In genomic region chr11:82308979-82309378, GRCh38 we compare ENCODE assay signal across 21 cellular contexts.
A peak's percentile ranks its signal among the peaks of the same experiment; 100 is the strongest.
DNase-seq lines count a peak whose midpoint lies in the region; ATAC-seq, FAIRE-seq and TF ChIP-seq lines count a peak whose summit lies in the region.
"Had no signal": no experiment of that assay in that cellular context is flagged by ENCODE, and none has a peak within 500 bp of the region (broad histone marks: within the 10 kb centered on the region; RNA-seq: fewer than 3 reads in every experiment).

No MANE protein-coding gene starts in this region.

- H2AFZ ChIP-seq in HepG2 (ENCODE audit: low read length) (no peak overlapping the region), H1 (ENCODE audit: low read length) (no peak overlapping the region)
- H2AFZ ChIP-seq: GM23248 had no signal

- H2BK15ac ChIP-seq in H1 (ENCODE audit: low read length) (no peak overlapping the region), mesendoderm (replicated peaks; ENCODE audit: low read depth) (no peak overlapping the region)

- no peak overlapping the region for H3K18ac ChIP-seq in H1 (ENCODE audit: extremely low read depth, low read length)
- no peak overlapping the region for H3K18ac ChIP-seq in mesendoderm (ENCODE audit: low read length)

- H2BK5ac ChIP-seq in H1 (ENCODE audit: low read depth, low read length) (no peak overlapping the region), mesendoderm (ENCODE audit: low read length) (no peak overlapping the region)

- H3K56ac ChIP-seq in H1 (replicated peaks; ENCODE audit: insufficient read length, low read depth, low read length) (no peak overlapping the region), mesendoderm (ENCODE audit: low read length) (no peak overlapping the region)

- H3K27me3 ChIP-seq in HepG2 (ENCODE audit: control insufficient read depth in 1 of 2, insufficient read depth in 2 of 2, low read length in 2 of 2) (no peaks in the 10 kb centered on the region), right lobe of liver (no peaks in the 10 kb centered on the region), H1 (replicated peaks in 1 of 4; ENCODE audit: control insufficient read depth in 3 of 4, extremely low read depth in 1 of 4, insufficient read depth in 3 of 4, low read length in 3 of 4) (no peaks in the 10 kb centered on the region), mesendoderm (ENCODE audit: insufficient read depth, low read length, poor library complexity) (no peaks in the 10 kb centered on the region), HAP-1 (ENCODE audit: low read depth) (0 out of 2 replicates have a peak, but pooled peaks cover 2% of the 10 kb centered on the region)
- H3K27me3 ChIP-seq: BLaER1 had no signal

- DNase-seq in HepG2 (ENCODE audit: low spot score) (no peak), right lobe of liver (no peak), H1 (ENCODE audit: low read depth in 1 of 2, low spot score in 2 of 2) (no peak), mesendoderm (peak; percentile 10), NOMO-1 treated with DMSO at 0.1 percent for 48 hours (lab: John Stamatoyannopoulos, UW; ENCODE audit: unreplicated experiment) (no peak), HAP-1 (ENCODE audit: low spot score in 2 of 2) (no peak)
- DNase-seq: Caco-2; CD4-positive, CD25-positive, alpha-beta regulatory T cell; CD8-positive, alpha-beta T cell; DMS153; DND-41; GM23248; HCEC 1CT had no signal

- H3K4ac ChIP-seq in H1 (replicated peaks; ENCODE audit: insufficient read length, low read depth, low read length) (no peak overlapping the region), mesendoderm (ENCODE audit: low read depth, low read length) (no peak overlapping the region)

- intact Hi-C loops in HepG2 (cut with micrococcal nuclease; ENCODE audit: unreplicated experiment) = no loop called here
- intact Hi-C loops in right lobe of liver (cut with DNase I) = no loop called here

- H4K20me1 ChIP-seq in HepG2 (ENCODE audit: insufficient read depth, low read length) (no peaks in the 10 kb centered on the region), H1 (replicated peaks in 1 of 2; ENCODE audit: control insufficient read depth in 1 of 2, insufficient read depth in 2 of 2, low read length in 2 of 2) (no peaks in the 10 kb centered on the region)
- H4K20me1 ChIP-seq: BLaER1 had no signal

- no peak overlapping the region for H2AK5ac ChIP-seq in H1 (ENCODE audit: low read depth, low read length)
- no peak overlapping the region for H2AK5ac ChIP-seq in mesendoderm (ENCODE audit: low read length)

- no peaks in the 10 kb centered on the region; the same call in 1 of the 2 replicates for H3K23me2 ChIP-seq in H1 (ENCODE audit: low read depth, low read length)

- 2% methylated on average over 2 of the region's 2 CpGs for WGBS in HepG2 (ENCODE audit: low lambda C conversion rate)
- WGBS in right lobe of liver (ENCODE audit: insufficient coverage, low coverage, low lambda C conversion rate, missing lambda C conversion rate) = 4% methylated on average over 2 of the region's 2 CpGs
- WGBS in H1 (ENCODE audit: extremely low coverage in 1 of 2, insufficient coverage in 1 of 2, insufficient read length in 1 of 2, insufficient replicate concordance in 2 of 2, low coverage in 1 of 2, low lambda C conversion rate in 2 of 2, missing lambda C conversion rate in 1 of 2), 2 experiments = 87% methylated on average over 2 of the region's 2 CpGs; no CpG with 5 or more reads in 1 of the 2 experiments
- no CpG with 5 or more reads among the region's 2 CpGs for WGBS in mesendoderm (ENCODE audit: extremely low coverage, insufficient coverage, low lambda C conversion rate)

- ATAC-seq in HepG2 (no peak), right lobe of liver (no peak), GM19467 (IDR thresholded peaks at IDR 0.05; ENCODE audit: unreplicated experiment) (no peak), HG03439 (IDR thresholded peaks at IDR 0.05; ENCODE audit: unreplicated experiment) (no peak)
- ATAC-seq: CD8-positive, alpha-beta T cell had no signal

- TF ChIP-seq CTCF in HepG2 (CRISPR knock-in tag; IDR thresholded peaks at IDR 0.05) (no peak), right lobe of liver (IDR thresholded peaks at IDR 0.05) (no peak), H1 (IDR thresholded peaks at IDR 0.05; ENCODE audit: control extremely low read depth in 1 of 3, insufficient read depth in 1 of 3, low read depth in 1 of 3, low read length in 3 of 3) (no peak)

- no peak overlapping the region for H4K91ac ChIP-seq in H1 (replicated peaks; ENCODE audit: insufficient read length, low read length)

- no peak for TF ChIP-seq POLR2A in HepG2 (IDR thresholded peaks at IDR 0.05; ENCODE audit: insufficient read depth in 1 of 2, low read depth in 2 of 2, low read length in 2 of 2)
- TF ChIP-seq POLR2A in right lobe of liver (IDR thresholded peaks at IDR 0.05) = no peak
- no peak for TF ChIP-seq POLR2A in H1 (IDR thresholded peaks at IDR 0.05; ENCODE audit: control extremely low read depth in 1 of 2, low read depth in 2 of 2, low read length in 2 of 2)

- no peak overlapping the region for H3K14ac ChIP-seq in H1 (ENCODE audit: insufficient read length)

- no peak overlapping the region for H3K23ac ChIP-seq in H1 (ENCODE audit: insufficient read length)
- no peak overlapping the region for H3K23ac ChIP-seq in mesendoderm (ENCODE audit: low read length)

- POLR2A ChIA-PET in HepG2 (lab: Yijun Ruan, JAX) (no interaction called here), H1 (lab: Charles Lee; ENCODE audit: partially characterized antibody) (no interaction called here)

- H3K27ac ChIP-seq in HepG2 (ENCODE audit: extremely low read length, insufficient read depth, low read length) = no peak overlapping the region
- no peak overlapping the region for H3K27ac ChIP-seq in right lobe of liver
- no peak overlapping the region for H3K27ac ChIP-seq in H1 (ENCODE audit: low read depth, low read length)
- H3K27ac ChIP-seq in mesendoderm (ENCODE audit: low read depth, low read length) = no peak overlapping the region
- H3K27ac ChIP-seq: 22Rv1, BLaER1, C4-2B, GM23248 had no signal

- no peak overlapping the region for H2BK20ac ChIP-seq in H1 (ENCODE audit: low read length)

- FAIRE-seq in HepG2 (lab: Jason Lieb, UNC) (no peak), H1 (lab: Jason Lieb, UNC) (no peak)
- FAIRE-seq: A204.1, G401.6, GM12892 had no signal

- H4K5ac ChIP-seq in H1 (ENCODE audit: insufficient read length, low read depth, low read length) (no peak overlapping the region), mesendoderm (ENCODE audit: low read length) (no peak overlapping the region)

- no peak overlapping the region for H3K9ac ChIP-seq in HepG2 (ENCODE audit: insufficient read depth, low read depth, low read length)
- H3K9ac ChIP-seq in H1 (replicated peaks in 1 of 4; ENCODE audit: extremely low read depth in 1 of 4, low read depth in 3 of 4, low read length in 3 of 4) = no peak overlapping the region
- H3K9ac ChIP-seq in mesendoderm (ENCODE audit: low read length) = no peak overlapping the region
- H3K9ac ChIP-seq: BLaER1, GM23248 had no signal

- H3K36me3 ChIP-seq in HepG2 (replicated peaks in 1 of 2; ENCODE audit: control insufficient read depth in 1 of 2, insufficient read depth in 2 of 2, low read length in 2 of 2) = no peaks in the 10 kb centered on the region
- H3K36me3 ChIP-seq in right lobe of liver = no peaks in the 10 kb centered on the region
- no peaks in the 10 kb centered on the region for H3K36me3 ChIP-seq in H1 (ENCODE audit: control insufficient read depth in 2 of 4, insufficient read depth in 4 of 4, low read length in 3 of 4)
- no peaks in the 10 kb centered on the region for H3K36me3 ChIP-seq in mesendoderm (ENCODE audit: control insufficient read depth, insufficient read depth, low read length)
- no peaks in the 10 kb centered on the region for H3K36me3 ChIP-seq in HAP-1 (replicated peaks)
- H3K36me3 ChIP-seq: BLaER1 had no signal

- TF ChIP-seq RAD21 in HepG2 (CRISPR knock-in tag; IDR thresholded peaks at IDR 0.05) (no peak), H1 (IDR thresholded peaks at IDR 0.05 in 1 of 2, conservative IDR thresholded peaks at IDR 0.05 in 1 of 2; ENCODE audit: low read depth in 2 of 2, low read length in 2 of 2) (no peak)

- H3K79me2 ChIP-seq in HepG2 (ENCODE audit: insufficient read depth, low read length) = no peaks in the 10 kb centered on the region
- no peaks in the 10 kb centered on the region for H3K79me2 ChIP-seq in H1 (ENCODE audit: control insufficient read depth in 1 of 2, insufficient read depth in 2 of 2, low read length in 2 of 2)
- H3K79me2 ChIP-seq in mesendoderm (ENCODE audit: control insufficient read depth, insufficient read depth, low read length) = no peaks in the 10 kb centered on the region

- CTCF ChIA-PET in HepG2 (lab: Yijun Ruan, JAX; ENCODE audit: low intra/inter-chr PET ratio, low total read pairs) (no interaction called here), H1 (lab: Charles Lee; ENCODE audit: partially characterized antibody) (interaction anchor here (0.9 to 1.0 kb wide), 2 partner anchors 47 to 197 kb away, joined by 3 to 4 read pairs; no protein-coding TSS in a partner anchor)

- no peaks in the 10 kb centered on the region for H3K79me1 ChIP-seq in H1 (ENCODE audit: low read depth, low read length)
- no peaks in the 10 kb centered on the region for H3K79me1 ChIP-seq in mesendoderm (ENCODE audit: low read length)

- H3K4me2 ChIP-seq in HepG2 (ENCODE audit: low read depth, low read length) = no peak overlapping the region
- no peak overlapping the region for H3K4me2 ChIP-seq in H1 (ENCODE audit: insufficient read depth in 1 of 2, low read depth in 2 of 2, low read length in 2 of 2)
- H3K4me2 ChIP-seq in mesendoderm (ENCODE audit: low read length) = no peak overlapping the region
- H3K4me2 ChIP-seq: BLaER1 had no signal

- H3K4me1 ChIP-seq in HepG2 (ENCODE audit: insufficient read depth, low read length) (no peaks in the 10 kb centered on the region), right lobe of liver (no peaks in the 10 kb centered on the region), H1 (replicated peaks in 1 of 4; ENCODE audit: control insufficient read depth in 3 of 4, insufficient read depth in 4 of 4, low read length in 3 of 4) (no peaks in the 10 kb centered on the region), mesendoderm (ENCODE audit: control insufficient read depth, low read depth, low read length) (no peaks in the 10 kb centered on the region), HAP-1 (no peaks in the 10 kb centered on the region)
- H3K4me1 ChIP-seq: BLaER1 had no signal

- no peak overlapping the region for H3K4me3 ChIP-seq in HepG2 (replicated peaks in 1 of 3; ENCODE audit: insufficient read depth in 1 of 3, low read depth in 2 of 3, low read length in 3 of 3)
- no peak overlapping the region for H3K4me3 ChIP-seq in right lobe of liver
- no peak overlapping the region for H3K4me3 ChIP-seq in H1 (ENCODE audit: extremely low read depth in 1 of 4, insufficient read depth in 2 of 4, low read depth in 3 of 4, low read length in 4 of 4)
- no peak overlapping the region for H3K4me3 ChIP-seq in mesendoderm (ENCODE audit: low read length)
- H3K4me3 ChIP-seq in HAP-1 = no peak overlapping the region
- H3K4me3 ChIP-seq: BLaER1, GM23248 had no signal

- no TSS peak for BruUV-seq in HepG2 (replicated peaks; lab: Mats Ljungman, UMichigan)

- H2BK120ac ChIP-seq in H1 (replicated peaks; ENCODE audit: low read depth, low read length) (no peak overlapping the region), mesendoderm (ENCODE audit: low read depth, low read length) (no peak overlapping the region)

- TF ChIP-seq EP300 in HepG2 (IDR thresholded peaks at IDR 0.05; ENCODE audit: low read depth in 2 of 2, low read length in 2 of 2) (no peak), HepG2 (CRISPR knock-in tag; IDR thresholded peaks at IDR 0.05; ENCODE audit: borderline replicate concordance) (no peak), H1 (IDR thresholded peaks at IDR 0.05; ENCODE audit: borderline replicate concordance in 1 of 2, low read depth in 2 of 2, low read length in 2 of 2) (no peak)

- in situ Hi-C loops in HepG2 (cut with HindIII; ENCODE audit: extremely low pct_ligation_motif_present, low pct_unique_long_range_greater_than_20kb) (no loop called here), HAP-1 (cut with MboI; ENCODE audit: low sequenced_read_pairs) (loop anchor here (25.0 kb wide), 1 partner anchor 378 kb away; no protein-coding TSS in a partner anchor)

- no peak overlapping the region for H4K8ac ChIP-seq in H1 (ENCODE audit: extremely low read depth, insufficient read depth, low read length)
- no peak overlapping the region for H4K8ac ChIP-seq in mesendoderm (ENCODE audit: low read depth, low read length)

- H3K9me3 ChIP-seq in HepG2 (ENCODE audit: low read length) (no peaks in the 10 kb centered on the region), right lobe of liver (no peaks in the 10 kb centered on the region), H1 (ENCODE audit: insufficient read depth in 2 of 2, low read depth in 1 of 2, low read length in 1 of 2) (no peaks in the 10 kb centered on the region), HAP-1 (no peaks in the 10 kb centered on the region)
- H3K9me3 ChIP-seq: BLaER1, Caco-2 had no signal

- no peak overlapping the region for H2BK12ac ChIP-seq in H1 (ENCODE audit: low read depth, low read length)

Comparison
In these comparisons a context has a peak if more than half of its experiments do, and no peak if none do; other contexts are left out.
1. Of the 41 proteins assayed by ChIP-seq in both HepG2 and H1: peak only in HepG2: none; only in H1: none; in both: MAFK; in neither: 40.